17 cellular contexts compared by ENCODE assay signal in genomic region chr2:213086566-213086965, GRCh38.
DNase-seq lines count a peak whose midpoint lies in the region; ATAC-seq, FAIRE-seq and TF ChIP-seq lines count a peak whose summit lies in the region.
"Had no signal": no experiment of that assay in that cellular context is flagged by ENCODE, and none has a peak within 500 bp of the region (broad histone marks: within the 10 kb centered on the region; RNA-seq: fewer than 3 reads in every experiment).

No MANE protein-coding gene starts in this region.

- no peak overlapping the region for H2BK120ac ChIP-seq in H1 (replicated peaks; ENCODE audit: low read depth, low read length)

- no peaks in the 10 kb centered on the region for H4K20me1 ChIP-seq in H1 (replicated peaks in 1 of 2; ENCODE audit: control insufficient read depth in 1 of 2, insufficient read depth in 2 of 2, low read length in 2 of 2)

- TF ChIP-seq EP300 in A549 (IDR thresholded peaks at IDR 0.05), result no peak
- peak in 1 of 2 experiments; percentile 60; a peak in 1 of 3 replicates for TF ChIP-seq EP300 in H1 (IDR thresholded peaks at IDR 0.05; ENCODE audit: borderline replicate concordance in 1 of 2, low read depth in 2 of 2, low read length in 2 of 2)

- ATAC-seq in A549 (no peak; a peak in 1 of 6 replicates), left lung (peak; percentile 24), HG03196 (IDR thresholded peaks at IDR 0.05; ENCODE audit: unreplicated experiment) (no peak)

- H4K5ac ChIP-seq in H1 (ENCODE audit: insufficient read length, low read depth, low read length), result no peak overlapping the region

- no peak overlapping the region for H4K91ac ChIP-seq in H1 (replicated peaks; ENCODE audit: insufficient read length, low read length)

- H3K18ac ChIP-seq in H1 (ENCODE audit: extremely low read depth, low read length), result no peak overlapping the region; the same call in 1 of the 2 replicates

- no peak overlapping the region for H2BK15ac ChIP-seq in H1 (ENCODE audit: low read length)

- no peak overlapping the region for H2BK12ac ChIP-seq in H1 (ENCODE audit: low read depth, low read length)

- H3K27me3 ChIP-seq in H1 (replicated peaks in 1 of 4; ENCODE audit: control insufficient read depth in 3 of 4, extremely low read depth in 1 of 4, insufficient read depth in 3 of 4, low read length in 3 of 4) (no peaks in the 10 kb centered on the region), left lung (no peaks in the 10 kb centered on the region)
- H3K27me3 ChIP-seq: tibial nerve had no signal

- 11% methylated on average over 3 of the region's 3 CpGs for WGBS in A549 (ENCODE audit: missing lambda C conversion rate)
- 52% methylated on average over 3 of the region's 3 CpGs; no CpG with 5 or more reads in 1 of the 2 experiments for WGBS in H1 (ENCODE audit: extremely low coverage in 1 of 2, insufficient coverage in 1 of 2, insufficient read length in 1 of 2, insufficient replicate concordance in 2 of 2, low coverage in 1 of 2, low lambda C conversion rate in 2 of 2, missing lambda C conversion rate in 1 of 2), 2 experiments

- no peak overlapping the region for H2AK5ac ChIP-seq in H1 (ENCODE audit: low read depth, low read length)

- peak overlapping the region; percentile 57 for H3K4me2 ChIP-seq in A549
- H3K4me2 ChIP-seq in H1 (ENCODE audit: insufficient read depth in 1 of 2, low read depth in 2 of 2, low read length in 2 of 2), result peak overlapping the region in 1 of 2 experiments; percentile 51; a peak in 3 of 4 replicates

- TF ChIP-seq CTCF in A549 (IDR thresholded peaks at IDR 0.05) (no peak), HFFc6 (IDR thresholded peaks at IDR 0.05) (no peak), H1 (IDR thresholded peaks at IDR 0.05; ENCODE audit: control extremely low read depth in 1 of 3, insufficient read depth in 1 of 3, low read depth in 1 of 3, low read length in 3 of 3) (no peak), left lung (IDR thresholded peaks at IDR 0.05) (no peak), GM13977 (IDR thresholded peaks at IDR 0.05; ENCODE audit: extremely low read depth, insufficient read depth, missing control alignments) (no peak)

- no peak for FAIRE-seq in A549 (lab: Jason Lieb, UNC)
- FAIRE-seq in H1 (lab: Jason Lieb, UNC), result peak; percentile 70
- FAIRE-seq: GM12878, islet of Langerhans had no signal

- no peak overlapping the region for H2AFZ ChIP-seq in H1 (ENCODE audit: low read length)

- H3K23me2 ChIP-seq in H1 (ENCODE audit: low read depth, low read length), result no peaks in the 10 kb centered on the region

- no peaks in the 10 kb centered on the region for H3K9me3 Mint-ChIP-seq in HFFc6
- H3K9me3 Mint-ChIP-seq: activated naive CD8-positive, alpha-beta T cell treated with anti-CD3 and anti-CD28 coated beads for 36 hours; neural crest cell had no signal

- peak overlapping the region; percentile 25; the same call in 1 of the 2 replicates for H3K4me3 Mint-ChIP-seq in HFFc6
- H3K4me3 Mint-ChIP-seq: activated naive CD8-positive, alpha-beta T cell treated with anti-CD3 and anti-CD28 coated beads for 36 hours; neural crest cell had no signal

- in situ Hi-C loops in GM13977 (cut with MboI; ENCODE audit: low pct_unique_long_range_greater_than_20kb, low sequenced_read_pairs, unreplicated experiment), result no loop called here

- no peaks in the 10 kb centered on the region for H3K79me2 ChIP-seq in H1 (ENCODE audit: control insufficient read depth in 1 of 2, insufficient read depth in 2 of 2, low read length in 2 of 2)

- H3K9ac ChIP-seq in H1 (replicated peaks in 1 of 4; ENCODE audit: extremely low read depth in 1 of 4, low read depth in 3 of 4, low read length in 3 of 4), result no peak overlapping the region

- H3K4ac ChIP-seq in H1 (replicated peaks; ENCODE audit: insufficient read length, low read depth, low read length), result no peak overlapping the region

- H3K4me1 ChIP-seq in A549 (peaks cover 12% of the 10 kb centered on the region), H1 (replicated peaks in 1 of 4; ENCODE audit: control insufficient read depth in 3 of 4, insufficient read depth in 4 of 4, low read length in 3 of 4) (peaks cover 4 to 8% (median 4%) of the 10 kb centered on the region in 4 experiments; a peak in 6 of 7 replicates), left lung (no peaks in the 10 kb centered on the region)

- POLR2A ChIA-PET in A549 (lab: Yijun Ruan, JAX), result no interaction called here
- POLR2A ChIA-PET in H1 (lab: Charles Lee; ENCODE audit: partially characterized antibody), result no interaction called here

- H3K36me3 ChIP-seq in H1 (ENCODE audit: control insufficient read depth in 2 of 4, insufficient read depth in 4 of 4, low read length in 3 of 4) (no peaks in the 10 kb centered on the region), left lung (no peaks in the 10 kb centered on the region)
- H3K36me3 ChIP-seq: tibial nerve had no signal

- peak overlapping the region; percentile 48; the same call in 1 of the 2 replicates for H3K27ac Mint-ChIP-seq in HFFc6
- H3K27ac Mint-ChIP-seq: activated naive CD8-positive, alpha-beta T cell treated with anti-CD3 and anti-CD28 coated beads for 36 hours had no signal

- H3K27me3 Mint-ChIP-seq in HFFc6 (ENCODE audit: insufficient read depth), result no peaks in the 10 kb centered on the region; the same call in 1 of the 2 replicates
- H3K27me3 Mint-ChIP-seq: activated naive CD8-positive, alpha-beta T cell treated with anti-CD3 and anti-CD28 coated beads for 36 hours had no signal

- intact Hi-C loops in left lung (cut with DNase I), result no loop called here

- H3K79me1 ChIP-seq in H1 (ENCODE audit: low read depth, low read length), result no peaks in the 10 kb centered on the region

- H3K4me1 Mint-ChIP-seq in HFFc6 (ENCODE audit: low read depth), result peaks cover 47% of the 10 kb centered on the region
- H3K4me1 Mint-ChIP-seq: neural crest cell had no signal

- no peak for DNase-seq in A549 (ENCODE audit: low read depth in 1 of 2, low spot score in 1 of 2)
- DNase-seq in HFFc6, result no peak
- peak in 1 of 2 experiments; percentile 13 for DNase-seq in H1 (ENCODE audit: low read depth in 1 of 2, low spot score in 2 of 2)
- DNase-seq in left lung, result no peak
- DNase-seq in GM13977 (ENCODE audit: low spot score), result no peak
- no peak for DNase-seq in NCI-H1105 treated with DMSO at 0.1 percent for 48 hours (lab: John Stamatoyannopoulos, UW)
- no peak for DNase-seq in activated CD4-positive, alpha-beta T cell treated with anti-CD3 and anti-CD28 coated beads for 1 hour
- DNase-seq: activated naive CD8-positive, alpha-beta T cell treated with anti-CD3 and anti-CD28 coated beads for 36 hours; NK-92 treated with Interleukin-12 subunit alpha and Interleukin-12 subunit beta, amount 100 ng/mL, for 24 hours; stimulated activated CD4-positive, alpha-beta T cell treated with anti-CD3 and anti-CD28 coated beads, Interleukin-15, amount 100 ng/mL, for 24 hours had no signal

- no peak overlapping the region for H4K8ac ChIP-seq in H1 (ENCODE audit: extremely low read depth, insufficient read depth, low read length)

- CTCF ChIA-PET in A549 (lab: Yijun Ruan, JAX), result no interaction called here
- CTCF ChIA-PET in H1 (lab: Charles Lee; ENCODE audit: partially characterized antibody), result no interaction called here

- peaks cover 5% of the 10 kb centered on the region; the same call in 1 of the 2 replicates for H3K36me3 Mint-ChIP-seq in HFFc6 (ENCODE audit: low read depth)

- TF ChIP-seq RAD21 in A549 (conservative IDR thresholded peaks at IDR 0.05 in 1 of 2, IDR thresholded peaks at IDR 0.05 in 1 of 2) (no peak), H1 (IDR thresholded peaks at IDR 0.05 in 1 of 2, conservative IDR thresholded peaks at IDR 0.05 in 1 of 2; ENCODE audit: low read depth in 2 of 2, low read length in 2 of 2) (no peak)

- TF ChIP-seq POLR2A in A549 (IDR thresholded peaks at IDR 0.05; ENCODE audit: low read length) (no peak), H1 (IDR thresholded peaks at IDR 0.05; ENCODE audit: control extremely low read depth in 1 of 2, low read depth in 2 of 2, low read length in 2 of 2) (no peak)

- H3K4me3 ChIP-seq in A549, result no peak overlapping the region
- peak overlapping the region in 2 of 4 experiments; percentile 10 to 34; a peak in 1 of 8 replicates for H3K4me3 ChIP-seq in H1 (ENCODE audit: extremely low read depth in 1 of 4, insufficient read depth in 2 of 4, low read depth in 3 of 4, low read length in 4 of 4)
- H3K4me3 ChIP-seq in left lung, result no peak overlapping the region
- H3K4me3 ChIP-seq: coronary artery, GM12878, tibial nerve had no signal

- no peak overlapping the region for H3K27ac ChIP-seq in A549
- H3K27ac ChIP-seq in H1 (ENCODE audit: low read depth, low read length), result peak overlapping the region; percentile 53; the same call in 1 of the 2 replicates
- H3K27ac ChIP-seq in left lung, result no peak overlapping the region
- H3K27ac ChIP-seq: tibial nerve, VCaP had no signal

- H3K9me3 ChIP-seq in A549, result no peaks in the 10 kb centered on the region
- H3K9me3 ChIP-seq in H1 (ENCODE audit: insufficient read depth in 2 of 2, low read depth in 1 of 2, low read length in 1 of 2), result no peaks in the 10 kb centered on the region
- no peaks in the 10 kb centered on the region for H3K9me3 ChIP-seq in left lung
- H3K9me3 ChIP-seq: tibial nerve had no signal

- H2BK5ac ChIP-seq in H1 (ENCODE audit: low read depth, low read length), result peak overlapping the region; percentile 28; the same call in 1 of the 2 replicates

- no peak overlapping the region for H2BK20ac ChIP-seq in H1 (ENCODE audit: low read length)

- H3K23ac ChIP-seq in H1 (ENCODE audit: insufficient read length), result no peak overlapping the region

- H3K56ac ChIP-seq in H1 (replicated peaks; ENCODE audit: insufficient read length, low read depth, low read length), result no peak overlapping the region

- H3K14ac ChIP-seq in H1 (ENCODE audit: insufficient read length), result no peak overlapping the region

TF ChIP-seq in A549, 52 proteins besides CTCF, POLR2A, EP300 and RAD21 (continues in another document):
- TF ChIP-seq HOXB13 (CRISPR knock-in tag; IDR thresholded peaks at IDR 0.05; ENCODE audit: low read depth), result no peak
- TF ChIP-seq, protein P1, sequence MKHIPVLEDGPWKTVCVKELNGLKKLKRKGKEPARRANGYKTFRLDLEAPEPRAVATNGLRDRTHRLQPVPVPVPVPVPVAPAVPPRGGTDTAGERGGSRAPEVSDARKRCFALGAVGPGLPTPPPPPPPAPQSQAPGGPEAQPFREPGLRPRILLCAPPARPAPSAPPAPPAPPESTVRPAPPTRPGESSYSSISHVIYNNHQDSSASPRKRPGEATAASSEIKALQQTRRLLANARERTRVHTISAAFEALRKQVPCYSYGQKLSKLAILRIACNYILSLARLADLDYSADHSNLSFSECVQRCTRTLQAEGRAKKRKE (CRISPR knock-in tag; IDR thresholded peaks at IDR 0.05; ENCODE audit: low read depth), result no peak

TF ChIP-seq in H1, 55 proteins besides CTCF, POLR2A, EP300 and RAD21 (continues in another document):
- 0 out of 2 replicates have a peak, but pooled peaks have one; percentile 50 for TF ChIP-seq SP1 (IDR thresholded peaks at IDR 0.05; ENCODE audit: low read depth, low read length)
- no peak for TF ChIP-seq SIRT6 (IDR thresholded peaks at IDR 0.05; ENCODE audit: low read length)
- no peak for TF ChIP-seq ZNF274 (IDR thresholded peaks at IDR 0.05; ENCODE audit: borderline replicate concordance, extremely low read depth, low read length)
- no peak for TF ChIP-seq SUZ12 (IDR thresholded peaks at IDR 0.05; ENCODE audit: low read length)
- no peak for TF ChIP-seq CBX5 (IDR thresholded peaks at IDR 0.05; ENCODE audit: low read depth, low read length)
- TF ChIP-seq CTBP2 (IDR thresholded peaks at IDR 0.05; ENCODE audit: borderline replicate concordance, insufficient read depth, insufficient read length, low read length), result no peak
